ENCODE assay signal across 20 cellular contexts in the genomic region with DNA sequence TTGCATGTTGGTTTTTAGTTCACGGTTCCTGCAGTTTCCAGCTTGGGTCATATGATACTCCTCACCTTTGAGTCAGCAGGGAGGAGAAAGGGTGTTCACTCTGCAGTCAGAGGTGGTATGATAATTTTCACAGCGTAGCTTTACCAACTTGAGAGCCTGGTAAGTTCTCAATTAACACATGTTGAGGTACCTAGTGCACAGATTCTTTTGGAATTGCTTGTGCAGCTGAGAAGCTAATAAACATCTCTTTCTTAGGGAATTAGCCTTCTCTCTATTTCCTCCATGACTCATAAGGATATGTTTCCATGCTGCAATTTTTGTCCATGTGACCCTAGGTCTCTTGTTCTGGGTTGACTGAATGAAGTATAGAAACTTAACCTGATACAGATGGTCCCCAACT.
DNase-seq lines count a peak whose midpoint lies in the region; ATAC-seq and TF ChIP-seq lines count a peak whose summit lies in the region.
"Had no signal": no experiment of that assay in that cellular context is flagged by ENCODE, and none has a peak within 500 bp of the region (broad histone marks: within the 10 kb centered on the region; RNA-seq: fewer than 3 reads in every experiment).

No MANE protein-coding gene starts in this region.

- POLR2A ChIA-PET in PC-3 (lab: Charles Lee; ENCODE audit: unreplicated experiment), result no interaction called here

- no peaks in the 10 kb centered on the region for H3F3A ChIP-seq in PC-3 (ENCODE audit: low read length, unreplicated experiment)

- H3K27me3 ChIP-seq in PC-3 (ENCODE audit: low read length), result no peaks in the 10 kb centered on the region
- H3K27me3 ChIP-seq: ascending aorta, heart left ventricle, vagina had no signal

- H4K20me1 ChIP-seq in PC-3 (ENCODE audit: low read length), result no peaks in the 10 kb centered on the region

- peaks cover 9% of the 10 kb centered on the region for H3K4me1 ChIP-seq in PC-3 (ENCODE audit: insufficient read depth, low read length)
- H3K4me1 ChIP-seq: parathyroid adenoma, vagina had no signal

- H3K36me3 ChIP-seq in PC-3 (ENCODE audit: low read depth, low read length), result no peaks in the 10 kb centered on the region
- H3K36me3 ChIP-seq: ascending aorta, heart left ventricle, vagina had no signal

- H3K9ac ChIP-seq in PC-3 (ENCODE audit: low read length), result no peak overlapping the region
- H3K9ac ChIP-seq: parathyroid adenoma had no signal

- no peak for TF ChIP-seq CTCF in PC-3 (conservative IDR thresholded peaks at IDR 0.05; ENCODE audit: low read depth, low read length)

- BruUV-seq in PC-3 (replicated peaks; lab: Mats Ljungman, UMichigan), result no TSS peak

- DNase-seq in ELR (ENCODE audit: low read depth) (peak; percentile 9), PC-3 (peak; percentile 46), renal cortical epithelial cell (ENCODE audit: low read depth) (peak; percentile 81), HuH-7 (ENCODE audit: low spot score) (no peak), cortex of kidney (lab: John Stamatoyannopoulos, UW) (no peak), NCI-H2171 (lab: John Stamatoyannopoulos, UW) (no peak)
- DNase-seq: activated naive CD4-positive, alpha-beta T cell; heart left ventricle; islet precursor cell; Karpas-422; naive thymus-derived CD8-positive, alpha-beta T cell; NCI-H1436 treated with DMSO at 0.1 percent for 48 hours; NCI-H446 treated with DMSO at 0.1 percent for 48 hours; stimulated activated CD4-positive, alpha-beta T cell treated with anti-CD3 and anti-CD28 coated beads, Interleukin-4, amount 100 ng/mL, for 1 hour; T-helper 1 cell had no signal

- H3K9me2 ChIP-seq in PC-3 (replicated peaks; ENCODE audit: low read length), result no peaks in the 10 kb centered on the region

- no peaks in the 10 kb centered on the region for H3K79me2 ChIP-seq in PC-3 (ENCODE audit: low read length)
- H3K79me2 ChIP-seq: parathyroid adenoma had no signal

- CTCF ChIA-PET in PC-3 (lab: Charles Lee), result interaction anchor here (0.6 kb wide), 1 partner anchor 725 kb away, joined by 4 read pairs; no protein-coding TSS in a partner anchor

- no peaks in the 10 kb centered on the region for H3K9me3 ChIP-seq in PC-3 (ENCODE audit: low read length)
- H3K9me3 ChIP-seq: ascending aorta, heart left ventricle, vagina had no signal

- H3K27ac ChIP-seq in PC-3 (ENCODE audit: low read length), result peak overlapping the region; percentile 7; the same call in 1 of the 2 replicates
- H3K27ac ChIP-seq: heart left ventricle, parathyroid adenoma, skin epidermis, vagina had no signal

- H3K4me3 ChIP-seq in PC-3 (ENCODE audit: low read length), result no peak overlapping the region
- H3K4me3 ChIP-seq: ascending aorta, heart left ventricle, skin epidermis, vagina had no signal

- H3K4me2 ChIP-seq in PC-3 (ENCODE audit: low read length), result peak overlapping the region; percentile 17; the same call in 1 of the 2 replicates

- ATAC-seq in PC-3 (peak; percentile 64), esophagus mucosa (peak; percentile 42)
- ATAC-seq: heart left ventricle; naive thymus-derived CD8-positive, alpha-beta T cell had no signal

- intact Hi-C loops in PC-3 (cut with micrococcal nuclease), result no loop called here

- 0 out of 2 replicates have a peak overlapping the region, but pooled peaks have one; percentile 40 for H2AFZ ChIP-seq in PC-3 (ENCODE audit: low read length)
- H2AFZ ChIP-seq: parathyroid adenoma had no signal

Comparison
In these comparisons a context has a peak if more than half of its experiments do, and no peak if none do; other contexts are left out.
1. DNase-seq: peak in ELR (single experiment), PC-3 (single experiment) and renal cortical epithelial cell (single experiment); none in HuH-7 (single experiment), cortex of kidney (single experiment) and NCI-H2171 (single experiment).